7 cellular contexts compared by ENCODE assay signal in the genomic region with DNA sequence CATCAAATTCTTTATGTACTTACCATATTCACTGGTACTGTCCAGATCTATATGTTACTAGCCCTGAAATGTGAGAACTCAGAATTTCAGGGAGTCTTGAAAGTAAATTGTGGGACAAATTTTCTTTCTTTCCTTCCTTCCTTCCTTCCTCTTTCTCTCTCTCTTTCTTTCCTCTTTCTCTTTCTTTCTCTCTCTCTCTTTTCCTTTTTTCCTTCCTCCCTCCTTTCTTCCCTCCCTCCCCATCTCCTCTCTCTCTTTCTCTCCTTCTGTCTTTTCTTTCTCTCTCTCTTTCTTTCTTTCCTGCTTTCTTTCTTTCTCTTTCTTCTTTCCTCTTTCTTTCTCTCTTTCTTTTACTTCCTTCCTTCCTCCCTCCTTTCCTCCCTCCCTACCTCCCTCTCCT.
"Had no signal": no experiment of that assay in that cellular context is flagged by ENCODE, and none has a peak within 500 bp of the region (broad histone marks: within the 10 kb centered on the region; RNA-seq: fewer than 3 reads in every experiment).

No MANE protein-coding gene starts in this region.

- H2AFZ ChIP-seq: GM23248 had no signal

- H3K9ac ChIP-seq: GM23248 had no signal

- H3K36me3 ChIP-seq: HAP-1 had no signal

- H3K4me3 ChIP-seq: GM23248, HAP-1, K562 had no signal

- ATAC-seq: HCT116, K562 had no signal

- H3K4me1 ChIP-seq: HAP-1 had no signal

- DNase-seq: GM23248, GOT3, H7, IMR-90 had no signal

- H3K9me3 ChIP-seq: HAP-1 had no signal

- H3K27ac ChIP-seq: GM23248 had no signal
